In genomic region chr15:89457086-89457485, GRCh38 we compare ENCODE assay signal across 11 cellular contexts. TPM values are rescaled to one million over a fixed set of nuclear protein-coding genes. Genes with fewer than 3 reads are reported as not detected.
DNase-seq lines count a peak whose midpoint lies in the region; ATAC-seq and TF ChIP-seq lines count a peak whose summit lies in the region.
"Had no signal": no experiment of that assay in that cellular context is flagged by ENCODE, and none has a peak within 500 bp of the region (broad histone marks: within the 10 kb centered on the region; RNA-seq: fewer than 3 reads in every experiment).

No MANE protein-coding gene starts in this region.

- no peak overlapping the region for H3K18ac ChIP-seq in neuronal stem cell (ENCODE audit: low read length)

- no peak overlapping the region for H3K4me3 Mint-ChIP-seq in activated CD8-positive, alpha-beta T cell treated with anti-CD3 and anti-CD28 coated beads for 36 hours
- H3K4me3 Mint-ChIP-seq: IgD-negative memory B cell had no signal

- H3K9me3 ChIP-seq in Karpas-422 (ENCODE audit: low read length) (no peaks in the 10 kb centered on the region), neuronal stem cell (replicated peaks in 1 of 2; ENCODE audit: control insufficient read depth in 2 of 2, insufficient read depth in 1 of 2, low read depth in 1 of 2, low read length in 2 of 2) (peaks cover 0 to 2% of the 10 kb centered on the region in 2 donors), stomach (peaks cover 0 to 10% (median 9%) of the 10 kb centered on the region in 4 donors)

- TF ChIP-seq POLR2A in stomach (IDR thresholded peaks at IDR 0.05) = no peak

- H3K27ac ChIP-seq in Karpas-422 (ENCODE audit: low read length) (no peak overlapping the region), neuronal stem cell (replicated peaks; ENCODE audit: low read length) (no peak overlapping the region), stomach (no peak overlapping the region)

- H3K4me1 ChIP-seq in Karpas-422 (ENCODE audit: low read length) (peaks cover 8% of the 10 kb centered on the region), neuronal stem cell (ENCODE audit: control insufficient read depth in 2 of 2, insufficient read depth in 1 of 2, low read depth in 1 of 2, low read length in 2 of 2) (peaks cover 0 to 25% of the 10 kb centered on the region in 2 donors), stomach (no peaks in the 10 kb centered on the region)

- H3K4me2 ChIP-seq in Karpas-422 (ENCODE audit: low read depth, low read length, poor library complexity, severe bottlenecking) (no peak overlapping the region), neuronal stem cell (ENCODE audit: insufficient read depth, low read length, poor library complexity, severe bottlenecking) (no peak overlapping the region)

- H3K27me3 Mint-ChIP-seq in activated CD8-positive, alpha-beta T cell treated with anti-CD3 and anti-CD28 coated beads for 36 hours = peaks cover 5% of the 10 kb centered on the region

- no peak overlapping the region for H2BK5ac ChIP-seq in neuronal stem cell (ENCODE audit: low read length)

- no peak overlapping the region for H4K91ac ChIP-seq in neuronal stem cell (ENCODE audit: low read depth, low read length, poor library complexity)

- H3K23ac ChIP-seq in neuronal stem cell (ENCODE audit: low read depth, low read length, poor library complexity) = no peak overlapping the region

- H2AK5ac ChIP-seq in neuronal stem cell (ENCODE audit: low read depth, low read length) = no peak overlapping the region

- H3K9me3 Mint-ChIP-seq in activated CD8-positive, alpha-beta T cell treated with anti-CD3 and anti-CD28 coated beads for 36 hours = peaks cover 7% of the 10 kb centered on the region

- no peak overlapping the region for H3K4ac ChIP-seq in neuronal stem cell (ENCODE audit: low read length)

- no peaks in the 10 kb centered on the region for H3K36me3 Mint-ChIP-seq in activated CD8-positive, alpha-beta T cell treated with anti-CD3 and anti-CD28 coated beads for 36 hours (ENCODE audit: low read depth)
- H3K36me3 Mint-ChIP-seq: IgD-negative memory B cell had no signal

- no peaks in the 10 kb centered on the region for H3K79me2 ChIP-seq in Karpas-422 (ENCODE audit: low read length)

- peak; percentile 66 for ATAC-seq in activated CD8-positive, alpha-beta T cell treated with anti-CD3 and anti-CD28 coated beads for 36 hours
- ATAC-seq in GM18868 (IDR thresholded peaks at IDR 0.05; ENCODE audit: unreplicated experiment) = no peak

- no peak overlapping the region for H3K14ac ChIP-seq in neuronal stem cell (ENCODE audit: low read length)

- H3K9ac ChIP-seq in Karpas-422 (ENCODE audit: low read length) (no peak overlapping the region), neuronal stem cell (ENCODE audit: low read depth, low read length, poor library complexity) (no peak overlapping the region)

- H3K79me1 ChIP-seq in neuronal stem cell (ENCODE audit: low read depth, low read length) = no peaks in the 10 kb centered on the region

- H4K20me1 ChIP-seq in Karpas-422 (ENCODE audit: insufficient read depth, low read depth, low read length) = no peaks in the 10 kb centered on the region

- DNase-seq in NCI-H526 (lab: John Stamatoyannopoulos, UW) (peak; percentile 11 to 60), NCI-H526 treated with DMSO at 0.1 percent for 48 hours (lab: John Stamatoyannopoulos, UW) (no peak), Karpas-422 (peak; percentile 85), neuronal stem cell (ENCODE audit: low spot score) (no peak), pons (ENCODE audit: low spot score) (no peak), stomach (no peak)
- no peak for DNase-seq in activated CD8-positive, alpha-beta T cell treated with anti-CD3 and anti-CD28 coated beads for 36 hours
- DNase-seq: activated CD4-positive, alpha-beta T cell treated with anti-CD3 and anti-CD28 coated beads for 48 hours; C1 segment of cervical spinal cord had no signal

- H3K27me3 ChIP-seq in Karpas-422 (ENCODE audit: low read length) (no peaks in the 10 kb centered on the region), neuronal stem cell (ENCODE audit: control insufficient read depth in 3 of 3, insufficient read depth in 3 of 3, low read depth in 1 of 3, low read length in 3 of 3) (peaks cover 0 to 16% (median 0%) of the 10 kb centered on the region in 3 experiments), stomach (peaks cover 0 to 36% (median 6%) of the 10 kb centered on the region in 3 donors)

- POLR2A ChIA-PET in activated CD8-positive, alpha-beta T cell treated with anti-CD3 and anti-CD28 coated beads for 36 hours (lab: Charles Lee) = no interaction called here

- TF ChIP-seq CTCF in activated CD8-positive, alpha-beta T cell treated with anti-CD3 and anti-CD28 coated beads for 36 hours (IDR thresholded peaks at IDR 0.05) = no peak
- TF ChIP-seq CTCF in stomach (IDR thresholded peaks at IDR 0.05) = no peak

- H3K4me1 Mint-ChIP-seq in activated CD8-positive, alpha-beta T cell treated with anti-CD3 and anti-CD28 coated beads for 36 hours (ENCODE audit: low read depth) = no peaks in the 10 kb centered on the region
- H3K4me1 Mint-ChIP-seq: IgD-negative memory B cell had no signal

- H3K36me3 ChIP-seq in Karpas-422 (ENCODE audit: insufficient read depth, low read length) (peaks cover 4% of the 10 kb centered on the region; the same call in 1 of the 2 replicates), neuronal stem cell (replicated peaks in 1 of 2; ENCODE audit: control insufficient read depth in 2 of 2, insufficient read depth in 2 of 2, low read length in 2 of 2) (no peaks in the 10 kb centered on the region), stomach (no peaks in the 10 kb centered on the region)

- no peak overlapping the region for H2BK12ac ChIP-seq in neuronal stem cell (ENCODE audit: low read length)

- H4K8ac ChIP-seq in neuronal stem cell (ENCODE audit: low read depth, low read length) = no peak overlapping the region

- CTCF ChIA-PET in activated CD8-positive, alpha-beta T cell treated with anti-CD3 and anti-CD28 coated beads for 36 hours (lab: Charles Lee) = interaction anchor here (1.6 kb wide), 1 partner anchor 98 kb away, joined by 6 read pairs; no protein-coding TSS in a partner anchor

- intact Hi-C loops in activated CD8-positive, alpha-beta T cell treated with anti-CD3 and anti-CD28 coated beads for 36 hours (cut with micrococcal nuclease) = no loop called here
- intact Hi-C loops in stomach (cut with DNase I; ENCODE audit: low total_unique reads) = no loop called here

- no peak for TF ChIP-seq EP300 in stomach (IDR thresholded peaks at IDR 0.05)

- no peak overlapping the region for H3K27ac Mint-ChIP-seq in activated CD8-positive, alpha-beta T cell treated with anti-CD3 and anti-CD28 coated beads for 36 hours
- H3K27ac Mint-ChIP-seq: IgD-negative memory B cell had no signal

- H2AFZ ChIP-seq in Karpas-422 (ENCODE audit: low read length) (peak overlapping the region; percentile 94), neuronal stem cell (ENCODE audit: low read length) (peak overlapping the region; percentile 59)

- H3K4me3 ChIP-seq in Karpas-422 (ENCODE audit: low read length) (peak overlapping the region; percentile 17; the same call in 1 of the 2 replicates), neuronal stem cell (ENCODE audit: low read length in 2 of 2) (no peak overlapping the region), stomach (no peak overlapping the region)

- H2BK120ac ChIP-seq in neuronal stem cell (ENCODE audit: low read depth, low read length) = no peak overlapping the region

- H3K9me2 ChIP-seq in Karpas-422 (replicated peaks; ENCODE audit: insufficient read depth, low read length) = no peaks in the 10 kb centered on the region

- H2BK15ac ChIP-seq in neuronal stem cell (ENCODE audit: low read length) = no peak overlapping the region

RNA-seq across cellular contexts. Expression of gene RHCG, which starts 39.3 kb away (rescaled TPM):
- not detected in 2 replicates for total RNA-seq in Karpas-422 (2014; rRNA removed; shearing (Covaris generic); ENCODE audit: low replicate concordance)
- total RNA-seq in activated CD8-positive, alpha-beta T cell treated with anti-CD3 and anti-CD28 coated beads for 36 hours = not detected
- not detected for polyA plus RNA-seq in neuronal stem cell (2013, experiment 1 of 2)
- polyA plus RNA-seq in neuronal stem cell (2013, experiment 2 of 2) = not detected
- 10 to 100 TPM in 1 of 5 donors, 1 to 10 TPM in 1, under 1 TPM in 1, not detected in 2; 0.73 to 15.2 (median 5.7) TPM for total RNA-seq in stomach
- 1,000 to 10,000 TPM in 1 of 3 donors, 1 to 10 TPM in 1, under 1 TPM in 1; 0.19 to 1,120 (median 3.1) TPM for polyA plus RNA-seq in stomach
- polyA plus RNA-seq: IgD-negative memory B cell had no signal

Comparison
In these comparisons a context has a peak if more than half of its experiments do, and no peak if none do; other contexts are left out.
1. DNase-seq: peak in NCI-H526 (2 of 2) and Karpas-422 (single experiment); none in NCI-H526 treated with DMSO at 0.1 percent for 48 hours (single experiment), activated CD8-positive, alpha-beta T cell treated with anti-CD3 and anti-CD28 coated beads for 36 hours (single experiment), neuronal stem cell (single experiment), pons (single experiment) and stomach (single experiment).